In genomic region chr9:120929392-120929791, GRCh38 we compare ENCODE assay signal across 8 cellular contexts. TPM values are rescaled to one million over a fixed set of nuclear protein-coding genes. Genes with fewer than 3 reads are reported as not detected.
DNase-seq lines count a peak whose midpoint lies in the region; ATAC-seq, FAIRE-seq and TF ChIP-seq lines count a peak whose summit lies in the region.

No MANE protein-coding gene starts in this region.

- 59% methylated on average over 10 of the region's 10 CpGs for WGBS in A549 (ENCODE audit: missing lambda C conversion rate)

- POLR2A ChIA-PET in A549 (lab: Yijun Ruan, JAX) = interaction anchor here (0.6 to 1.7 kb wide), 7 partner anchors 10 to 136 kb away, joined by 3 to 7 read pairs (median 5); partner anchors contain the start of gene FBXW2

- CTCF ChIA-PET in A549 (lab: Yijun Ruan, JAX) = interaction anchor here (0.6 to 10.4 kb wide), 11 partner anchors 7 to 181 kb away, joined by 3 to 66 read pairs (median 3); no protein-coding TSS in a partner anchor

- TF ChIP-seq RAD21 in A549 (conservative IDR thresholded peaks at IDR 0.05 in 1 of 2, IDR thresholded peaks at IDR 0.05 in 1 of 2) = no peak

- TF ChIP-seq CTCF in A549 (IDR thresholded peaks at IDR 0.05) = no peak
- no peak for TF ChIP-seq CTCF in colonic mucosa (IDR thresholded peaks at IDR 0.05)

- peak overlapping the region; percentile 77 for H3K4me3 ChIP-seq in A549
- H3K4me3 ChIP-seq in HUES48 (ENCODE audit: low read depth, low read length) = peak overlapping the region; percentile 63; the same call in 1 of the 2 replicates
- peak overlapping the region; percentile 70 for H3K4me3 ChIP-seq in colonic mucosa
- H3K4me3 ChIP-seq in mucosa of stomach (ENCODE audit: low read length) = peak overlapping the region; percentile 9

- peak overlapping the region; percentile 88 for H3K4me2 ChIP-seq in A549

- peak overlapping the region; percentile 89 to 97 for H3K27ac ChIP-seq in A549
- no peak overlapping the region for H3K27ac ChIP-seq in HUES48 (ENCODE audit: low read depth, low read length)
- H3K27ac ChIP-seq in colonic mucosa = peak overlapping the region; percentile 78

- no peak for FAIRE-seq in A549 (lab: Jason Lieb, UNC)

- DNase-seq in A549 (ENCODE audit: low read depth in 1 of 2, low spot score in 1 of 2) (no peak), colonic mucosa (no peak), middle frontal gyrus (ENCODE audit: extremely low spot score, low spot score) (no peak), cerebellar cortex (ENCODE audit: low spot score) (no peak), NCI-H774 (lab: John Stamatoyannopoulos, UW) (no peak)
- no peak for DNase-seq in stimulated activated CD4-positive, alpha-beta T cell treated with anti-CD3 and anti-CD28 coated beads, Interleukin-2, amount 100 ng/mL, for 24 hours

- TF ChIP-seq EP300 in A549 (IDR thresholded peaks at IDR 0.05) = no peak

- no peak for TF ChIP-seq POLR2A in A549 (IDR thresholded peaks at IDR 0.05; ENCODE audit: low read length)

- H3K36me3 ChIP-seq in HUES48 (ENCODE audit: control insufficient read depth, insufficient read depth, low read length) = no peaks in the 10 kb centered on the region
- no peaks in the 10 kb centered on the region for H3K36me3 ChIP-seq in colonic mucosa
- no peaks in the 10 kb centered on the region for H3K36me3 ChIP-seq in mucosa of stomach (ENCODE audit: control insufficient read depth, insufficient read depth, low read length)

- ATAC-seq in A549 = peak in 1 of 2 experiments; percentile 6; a peak in 3 of 6 replicates

- peaks cover 9% of the 10 kb centered on the region for H3K27me3 ChIP-seq in HUES48 (ENCODE audit: control insufficient read depth, insufficient read depth, low read length)
- no peaks in the 10 kb centered on the region for H3K27me3 ChIP-seq in colonic mucosa
- no peaks in the 10 kb centered on the region for H3K27me3 ChIP-seq in mucosa of stomach (ENCODE audit: control insufficient read depth, insufficient read depth, low read length)

- intact Hi-C loops in colonic mucosa (cut with DNase I) = loop anchor here (5.0 kb wide), 1 partner anchor 52 kb away; the partner anchor contains the start of gene PHF19

- peaks cover 28% of the 10 kb centered on the region for H3K4me1 ChIP-seq in A549
- H3K4me1 ChIP-seq in HUES48 (ENCODE audit: control insufficient read depth, insufficient read depth, low read length) = peaks cover 19% of the 10 kb centered on the region
- no peaks in the 10 kb centered on the region for H3K4me1 ChIP-seq in colonic mucosa
- H3K4me1 ChIP-seq in mucosa of stomach (ENCODE audit: control insufficient read depth, insufficient read depth, low read length) = peaks cover 11% of the 10 kb centered on the region

- no peaks in the 10 kb centered on the region for H3K9me3 ChIP-seq in A549
- no peaks in the 10 kb centered on the region for H3K9me3 ChIP-seq in HUES48 (ENCODE audit: control insufficient read depth, insufficient read depth, low read length)
- H3K9me3 ChIP-seq in colonic mucosa = no peaks in the 10 kb centered on the region
- no peaks in the 10 kb centered on the region for H3K9me3 ChIP-seq in mucosa of stomach (ENCODE audit: control insufficient read depth, low read length)

- no peak overlapping the region for H3K9ac ChIP-seq in HUES48 (ENCODE audit: low read depth, low read length)
- H3K9ac ChIP-seq in colonic mucosa (ENCODE audit: low read depth in 2 of 2, low read length in 2 of 2) = peak overlapping the region; percentile 79 to 91
- peak overlapping the region; percentile 60 for H3K9ac ChIP-seq in mucosa of stomach (ENCODE audit: low read length)

TF ChIP-seq in A549, 52 proteins besides CTCF, POLR2A, EP300 and RAD21:
- TF ChIP-seq CHD4 (IDR thresholded peaks at IDR 0.05; ENCODE audit: borderline replicate concordance) = no peak
- no peak for TF ChIP-seq CHD2 (IDR thresholded peaks at IDR 0.05; ENCODE audit: low read length, partially characterized antibody)
- no peak for TF ChIP-seq TP53 (CRISPR knock-in tag; IDR thresholded peaks at IDR 0.05)
- TF ChIP-seq HOXB13 (CRISPR knock-in tag; IDR thresholded peaks at IDR 0.05; ENCODE audit: low read depth) = no peak; the same call in 1 of the 2 replicates
- no peak for TF ChIP-seq CEBPB (IDR thresholded peaks at IDR 0.05)
- TF ChIP-seq ZNF302 (CRISPR knock-in tag; IDR thresholded peaks at IDR 0.05) = no peak
- no peak for TF ChIP-seq NR3C1 (IDR thresholded peaks at IDR 0.05)
- TF ChIP-seq FOSB (CRISPR knock-in tag; IDR thresholded peaks at IDR 0.05) = no peak
- TF ChIP-seq, protein P1, sequence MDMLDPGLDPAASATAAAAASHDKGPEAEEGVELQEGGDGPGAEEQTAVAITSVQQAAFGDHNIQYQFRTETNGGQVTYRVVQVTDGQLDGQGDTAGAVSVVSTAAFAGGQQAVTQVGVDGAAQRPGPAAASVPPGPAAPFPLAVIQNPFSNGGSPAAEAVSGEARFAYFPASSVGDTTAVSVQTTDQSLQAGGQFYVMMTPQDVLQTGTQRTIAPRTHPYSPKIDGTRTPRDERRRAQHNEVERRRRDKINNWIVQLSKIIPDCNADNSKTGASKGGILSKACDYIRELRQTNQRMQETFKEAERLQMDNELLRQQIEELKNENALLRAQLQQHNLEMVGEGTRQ (IDR thresholded peaks at IDR 0.05) = no peak
- TF ChIP-seq RFX5 (IDR thresholded peaks at IDR 0.05) = no peak
- TF ChIP-seq, protein P2, sequence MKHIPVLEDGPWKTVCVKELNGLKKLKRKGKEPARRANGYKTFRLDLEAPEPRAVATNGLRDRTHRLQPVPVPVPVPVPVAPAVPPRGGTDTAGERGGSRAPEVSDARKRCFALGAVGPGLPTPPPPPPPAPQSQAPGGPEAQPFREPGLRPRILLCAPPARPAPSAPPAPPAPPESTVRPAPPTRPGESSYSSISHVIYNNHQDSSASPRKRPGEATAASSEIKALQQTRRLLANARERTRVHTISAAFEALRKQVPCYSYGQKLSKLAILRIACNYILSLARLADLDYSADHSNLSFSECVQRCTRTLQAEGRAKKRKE (CRISPR knock-in tag; IDR thresholded peaks at IDR 0.05; ENCODE audit: low read depth) = no peak
- no peak for TF ChIP-seq GATA3 (IDR thresholded peaks at IDR 0.05; ENCODE audit: borderline replicate concordance)
- TF ChIP-seq SREBF2 (IDR thresholded peaks at IDR 0.05) = no peak
- no peak for TF ChIP-seq EHMT2 (IDR thresholded peaks at IDR 0.05; ENCODE audit: low read depth)
- TF ChIP-seq ZC3H11A (IDR thresholded peaks at IDR 0.05) = no peak
- no peak for TF ChIP-seq BHLHE40 (IDR thresholded peaks at IDR 0.05; ENCODE audit: low read depth, low read length)
- no peak for TF ChIP-seq PBX3 (IDR thresholded peaks at IDR 0.05)
- TF ChIP-seq REST (IDR thresholded peaks at IDR 0.05) = no peak
- TF ChIP-seq SMC3 (IDR thresholded peaks at IDR 0.05) = no peak
- TF ChIP-seq ESRRA (IDR thresholded peaks at IDR 0.05; ENCODE audit: borderline replicate concordance, low read length) = no peak
TF ChIP-seq in A549: peak in this region for 0.

RNA-seq across cellular contexts. Expression of gene TRAF1, which starts 2.8 kb away (rescaled TPM):
- polyA plus RNA-seq in A549 (2011; rRNA removed) = 3.4 and 4.1 TPM in 2 replicates
- 2.1 and 2.6 TPM in 2 replicates for polyA plus RNA-seq in A549 (2012; cell fraction: cytosol; rRNA removed)
- 8.0 and 8.1 TPM in 2 replicates for polyA plus RNA-seq in A549 (2012; cell fraction: nucleus; rRNA removed)
- polyA plus RNA-seq in A549 (2017; fragmentation: RNase III; extraction: RNeasy Plus Mini Kit Qiagen cat#74134 plus additional on column Dnase treatment) = 2.0 to 4.6 TPM (median 2.1 TPM) in 3 replicates
- polyA minus RNA-seq in A549 (2011; rRNA and poly(A)+ RNA removed) = 3.8 and 5.4 TPM in 2 replicates
- 1 to 10 TPM; 1.5 to 3.1 TPM for total RNA-seq in colonic mucosa

RNA-seq across cellular contexts. Expression of gene PHF19, which starts 52.4 kb away (rescaled TPM):
- polyA plus RNA-seq in A549 (2011; rRNA removed) (50.7 and 64.9 TPM in 2 replicates), A549 (2017; fragmentation: RNase III; extraction: RNeasy Plus Mini Kit Qiagen cat#74134 plus additional on column Dnase treatment) (102 to 105 TPM (median 104 TPM) in 3 replicates)
- polyA plus RNA-seq in A549 (2012; cell fraction: cytosol; rRNA removed) = 185 and 190 TPM in 2 replicates
- 139 and 140 TPM in 2 replicates for polyA plus RNA-seq in A549 (2012; cell fraction: nucleus; rRNA removed)
- 103 and 110 TPM in 2 replicates for polyA minus RNA-seq in A549 (2011; rRNA and poly(A)+ RNA removed)
- total RNA-seq in colonic mucosa = 10 to 100 TPM; 23.8 to 50.3 TPM

Comparison
In these comparisons a context has a peak if more than half of its experiments do, and no peak if none do; other contexts are left out.
1. H3K4me3 ChIP-seq: peak in every context shown above with its lines; median percentile 77 in A549; 70 in colonic mucosa; 63 in HUES48; 9 in mucosa of stomach.